Comparison of ENCODE assay signal across 22 cellular contexts in genomic region chr9:78006734-78007133, GRCh38. TPM values are rescaled to one million over a fixed set of nuclear protein-coding genes. Genes with fewer than 3 reads are reported as not detected.
A peak's percentile ranks its signal among the peaks of the same experiment; 100 is the strongest.
DNase-seq lines count a peak whose midpoint lies in the region; ATAC-seq and TF ChIP-seq lines count a peak whose summit lies in the region.
"Had no signal": no experiment of that assay in that cellular context is flagged by ENCODE, and none has a peak within 500 bp of the region (broad histone marks: within the 10 kb centered on the region; RNA-seq: fewer than 3 reads in every experiment).

No MANE protein-coding gene starts in this region.

- DNase-seq in GF-D8 (lab: John Stamatoyannopoulos, UW) (peak; percentile 10), SK-N-MC (ENCODE audit: low read depth, low spot score) (no peak), fibroblast of gingiva (ENCODE audit: low read depth) (peak; percentile 55), vagina (ENCODE audit: extremely low spot score in 2 of 2) (no peak)
- DNase-seq in activated effector memory CD4-positive, alpha-beta T cell treated with Interleukin-2 at 50 U/mL for 16 hours, result no peak
- DNase-seq: ACHN; BE2C; CD8-positive, alpha-beta T cell; DMS79 treated with DMSO at 0.1 percent for 48 hours; GDM1; H9; MG63; NCI-H1930; NCI-H2171; NCI-H510A; NCI-H82; SHP77 had no signal

- H3K9me3 ChIP-seq in SK-N-MC (ENCODE audit: low read depth, low read length) (no peaks in the 10 kb centered on the region), liver (ENCODE audit: control insufficient read depth in 4 of 4, low read length in 3 of 4) (no peaks in the 10 kb centered on the region), vagina (no peaks in the 10 kb centered on the region)
- H3K9me3 ChIP-seq: BE2C, MG63 had no signal

- H3K27me3 ChIP-seq in liver (ENCODE audit: control insufficient read depth in 4 of 4, insufficient read depth in 4 of 4, low read length in 3 of 4) (no peaks in the 10 kb centered on the region), vagina (no peaks in the 10 kb centered on the region)
- H3K27me3 ChIP-seq: BE2C, MG63 had no signal

- H3K9ac ChIP-seq in SK-N-MC (ENCODE audit: insufficient read length) (no peak overlapping the region), liver (ENCODE audit: low read depth in 1 of 2, low read length in 2 of 2) (no peak overlapping the region)
- H3K9ac ChIP-seq: KMS-11 had no signal

- peak overlapping the region; percentile 70; the same call in 1 of the 2 replicates for H3K27ac ChIP-seq in SK-N-MC
- no peak overlapping the region for H3K27ac ChIP-seq in liver (ENCODE audit: low read depth in 1 of 2, low read length in 2 of 2)
- no peak overlapping the region for H3K27ac ChIP-seq in vagina
- H3K27ac ChIP-seq: KMS-11 had no signal

- H3K4me1 ChIP-seq in liver (ENCODE audit: control insufficient read depth in 4 of 4, insufficient read depth in 4 of 4, low read length in 3 of 4) (peaks cover 18 to 72% (median 54%) of the 10 kb centered on the region in 4 donors), vagina (peaks cover 38% of the 10 kb centered on the region)

- TF ChIP-seq CTCF in liver (IDR thresholded peaks at IDR 0.05; ENCODE audit: low read depth, low read length, missing input control) (no peak), vagina (IDR thresholded peaks at IDR 0.05) (no peak)

- 15% methylated on average over 1 of the region's 1 CpG for whole genome bisulfite sequencing in liver

- 0 out of 2 replicates have a peak overlapping the region, but pooled peaks have one; percentile 42 for H3K4me3 ChIP-seq in SK-N-MC
- H3K4me3 ChIP-seq in liver (ENCODE audit: low read depth in 1 of 3, low read length in 3 of 3), result no peak overlapping the region
- no peak overlapping the region for H3K4me3 ChIP-seq in vagina
- H3K4me3 ChIP-seq: MG63 had no signal

- no peak for TF ChIP-seq POLR2A in vagina (IDR thresholded peaks at IDR 0.05)

- no peak for TF ChIP-seq RAD21 in liver (IDR thresholded peaks at IDR 0.05)

- H3K36me3 ChIP-seq in SK-N-MC (ENCODE audit: insufficient read depth, low read length) (no peaks in the 10 kb centered on the region), liver (ENCODE audit: control insufficient read depth in 4 of 4, insufficient read depth in 3 of 4, low read depth in 1 of 4, low read length in 3 of 4) (no peaks in the 10 kb centered on the region), vagina (no peaks in the 10 kb centered on the region)
- H3K36me3 ChIP-seq: BE2C, MG63 had no signal

- intact Hi-C loops in vagina (cut with DNase I), result no loop called here

- no peak for ATAC-seq in GM19452 (IDR thresholded peaks at IDR 0.05; ENCODE audit: unreplicated experiment)
- ATAC-seq in GM18909 (IDR thresholded peaks at IDR 0.05; ENCODE audit: poor library complexity, unreplicated experiment), result no peak
- ATAC-seq: CD8-positive, alpha-beta T cell; Panc1 had no signal

TF ChIP-seq in liver, 16 proteins besides CTCF, POLR2A, EP300 and RAD21:
- no peak for TF ChIP-seq SP1 (IDR thresholded peaks at IDR 0.05)
- TF ChIP-seq FOXA1 (IDR thresholded peaks at IDR 0.05), result no peak
- TF ChIP-seq REST (IDR thresholded peaks at IDR 0.05), result no peak
- TF ChIP-seq JUND (IDR thresholded peaks at IDR 0.05), result no peak
- no peak for TF ChIP-seq ATF3 (IDR thresholded peaks at IDR 0.05)
- peak; percentile 63 to 85 for TF ChIP-seq RXRA (IDR thresholded peaks at IDR 0.05)
- TF ChIP-seq NR2F2 (IDR thresholded peaks at IDR 0.05), result no peak
- TF ChIP-seq EGR1 (IDR thresholded peaks at IDR 0.05; ENCODE audit: low read depth in 2 of 2), result no peak
- TF ChIP-seq GABPA (IDR thresholded peaks at IDR 0.05 in 1 of 2, conservative IDR thresholded peaks at IDR 0.05 in 1 of 2), result no peak
- TF ChIP-seq HNF4A (conservative IDR thresholded peaks at IDR 0.05), result peak; percentile 15 to 17
- no peak for TF ChIP-seq ZBTB33 (IDR thresholded peaks at IDR 0.05)
- no peak for TF ChIP-seq MAX (IDR thresholded peaks at IDR 0.05)

RNA-seq across cellular contexts. Expression of gene GNAQ, which starts 24.9 kb away (rescaled TPM):
- total RNA-seq in liver (10 to 100 TPM; 15.7 to 19.6 TPM), vagina (31.9 TPM)
- polyA plus RNA-seq in liver, result 1 to 10 TPM; 6.8 to 9.5 TPM

Comparison
In these comparisons a context has a peak if more than half of its experiments do, and no peak if none do; other contexts are left out.
1. DNase-seq: peak in GF-D8 (single experiment) and fibroblast of gingiva (single experiment); none in SK-N-MC (single experiment), activated effector memory CD4-positive, alpha-beta T cell treated with Interleukin-2 at 50 U/mL for 16 hours (single experiment) and vagina (0 of 2).